ENCODE assay signal across 19 cellular contexts in the genomic region with DNA sequence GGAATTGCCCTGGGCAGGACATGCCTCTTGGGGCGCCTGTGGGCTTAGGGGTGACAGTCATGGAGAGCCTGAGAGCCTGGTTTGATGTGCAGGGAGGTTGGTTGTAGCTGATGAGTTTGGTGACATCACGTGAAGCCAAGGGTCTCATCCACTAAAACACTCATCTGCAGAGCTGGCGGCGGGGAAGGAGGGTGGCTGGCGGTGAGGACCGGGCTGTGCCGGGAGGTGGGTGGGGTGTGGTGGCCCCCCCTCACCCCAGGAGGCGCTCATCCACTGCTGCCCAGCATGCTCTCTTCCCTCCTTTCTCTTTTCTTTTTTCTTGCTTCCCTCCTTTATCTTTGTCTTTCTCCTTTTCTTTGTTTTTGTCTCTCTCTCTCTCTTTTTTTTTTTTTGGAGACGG. TPM values are rescaled to one million over a fixed set of nuclear protein-coding genes. Genes with fewer than 3 reads are reported as not detected.
DNase-seq lines count a peak whose midpoint lies in the region; ATAC-seq and TF ChIP-seq lines count a peak whose summit lies in the region.
"Had no signal": no experiment of that assay in that cellular context is flagged by ENCODE, and none has a peak within 500 bp of the region (broad histone marks: within the 10 kb centered on the region; RNA-seq: fewer than 3 reads in every experiment).

No MANE protein-coding gene starts in this region.

- H3K9me3 Mint-ChIP-seq in activated naive CD4-positive, alpha-beta T cell treated with anti-CD3 and anti-CD28 coated beads, Interleukin-2, amount 50 U/mL, for 72 hours, result no peaks in the 10 kb centered on the region
- H3K9me3 Mint-ChIP-seq in H9 (no peaks in the 10 kb centered on the region), osteocyte (ENCODE audit: unreplicated experiment) (no peaks in the 10 kb centered on the region)
- H3K9me3 Mint-ChIP-seq: CD8-positive, alpha-beta T cell had no signal

- H2AFZ ChIP-seq in H9 (ENCODE audit: low read length), result no peak overlapping the region

- no peak overlapping the region for H2BK20ac ChIP-seq in H9 (ENCODE audit: low read depth, low read length, poor library complexity, severe bottlenecking)

- no peak overlapping the region for H3K9ac ChIP-seq in H9 (ENCODE audit: extremely low read depth, insufficient read length, low read length)

- no peaks in the 10 kb centered on the region for H3K79me2 ChIP-seq in H9 (ENCODE audit: insufficient read depth, low read length)

- no peak for TF ChIP-seq CTCF in H9 (conservative IDR thresholded peaks at IDR 0.05)
- no peak for TF ChIP-seq CTCF in osteocyte (IDR thresholded peaks at IDR 0.05)
- no peak for TF ChIP-seq CTCF in vagina (IDR thresholded peaks at IDR 0.05)
- TF ChIP-seq CTCF in adrenal gland (IDR thresholded peaks at IDR 0.05), result no peak

- peaks cover 0 to 4% of the 10 kb centered on the region in 2 donors for H3K36me3 Mint-ChIP-seq in activated naive CD4-positive, alpha-beta T cell treated with anti-CD3 and anti-CD28 coated beads, Interleukin-2, amount 50 U/mL, for 72 hours
- peaks cover 2 to 7% (median 5%) of the 10 kb centered on the region in 3 experiments; a peak in 5 of 7 replicates for H3K36me3 Mint-ChIP-seq in H9 (ENCODE audit: insufficient read depth in 1 of 3, low read depth in 3 of 3)
- peaks cover 18% of the 10 kb centered on the region for H3K36me3 Mint-ChIP-seq in osteocyte (ENCODE audit: unreplicated experiment)

- H4K8ac ChIP-seq in H9 (replicated peaks; ENCODE audit: insufficient read length, low read depth, low read length), result no peak overlapping the region

- no peak overlapping the region for H3K14ac ChIP-seq in H9 (ENCODE audit: insufficient read depth, low read length)

- peaks cover 0 to 45% of the 10 kb centered on the region in 2 donors for H3K36me3 ChIP-seq in vagina
- H3K36me3 ChIP-seq in adrenal gland (replicated peaks in 1 of 2), result peaks cover 0 to 72% of the 10 kb centered on the region in 2 donors

- peak overlapping the region; percentile 82 to 87 for H3K27ac Mint-ChIP-seq in activated naive CD4-positive, alpha-beta T cell treated with anti-CD3 and anti-CD28 coated beads, Interleukin-2, amount 50 U/mL, for 72 hours
- H3K27ac Mint-ChIP-seq in H9, result peak overlapping the region; percentile 78 to 84 (median 82); a peak in 4 of 7 replicates
- peak overlapping the region; percentile 88 for H3K27ac Mint-ChIP-seq in osteocyte (ENCODE audit: unreplicated experiment)
- H3K27ac Mint-ChIP-seq: CD8-positive, alpha-beta T cell had no signal

- H3K27me3 Mint-ChIP-seq in H9 (ENCODE audit: low read depth) (no peaks in the 10 kb centered on the region), osteocyte (ENCODE audit: unreplicated experiment) (no peaks in the 10 kb centered on the region)

- H3K56ac ChIP-seq in H9 (ENCODE audit: insufficient read length, low read depth, low read length), result no peak overlapping the region

- H3K23me2 ChIP-seq in H9 (ENCODE audit: insufficient read length, low read depth, low read length, poor library complexity, severe bottlenecking), result no peaks in the 10 kb centered on the region

- no peak overlapping the region for H3K18ac ChIP-seq in H9 (ENCODE audit: insufficient read length, low read depth, low read length)

- no peaks in the 10 kb centered on the region for H3K4me1 ChIP-seq in H9 (ENCODE audit: insufficient read depth, low read length)
- peaks cover 9% of the 10 kb centered on the region for H3K4me1 ChIP-seq in vagina
- no peaks in the 10 kb centered on the region for H3K4me1 ChIP-seq in adrenal gland (replicated peaks in 1 of 2)
- H3K4me1 ChIP-seq: A549 had no signal

- H3K23ac ChIP-seq in H9 (ENCODE audit: insufficient read length, low read depth, low read length), result no peak overlapping the region

- DNase-seq in activated naive CD4-positive, alpha-beta T cell treated with anti-CD3 and anti-CD28 coated beads, Interleukin-2, amount 50 U/mL, for 72 hours (ENCODE audit: low spot score in 2 of 2), result no peak
- DNase-seq in activated naive CD4-positive, alpha-beta T cell treated with anti-CD3 and anti-CD28 coated beads, Interleukin-2, amount 50 U/mL, for 16 hours, result no peak
- DNase-seq in H9 (no peak), osteocyte (ENCODE audit: extremely low spot score, unreplicated experiment) (no peak), vagina (ENCODE audit: extremely low spot score in 2 of 2) (no peak), adrenal gland (no peak)
- DNase-seq: 8988T; ACHN; AML-193; BE2C; C1 segment of cervical spinal cord; Caco-2; CD8-positive, alpha-beta T cell; DMS153; DND-41; GOT3; HCEC 1CT had no signal

- H3K27me3 ChIP-seq in H9 (ENCODE audit: insufficient read depth, low read length) (no peaks in the 10 kb centered on the region), vagina (no peaks in the 10 kb centered on the region), adrenal gland (no peaks in the 10 kb centered on the region)
- H3K27me3 ChIP-seq: BE2C had no signal

- H3K9me3 ChIP-seq in H9 (ENCODE audit: control insufficient read depth, low read depth, low read length) (no peaks in the 10 kb centered on the region), vagina (no peaks in the 10 kb centered on the region), adrenal gland (replicated peaks in 1 of 3) (no peaks in the 10 kb centered on the region)
- H3K9me3 ChIP-seq: A549, BE2C, Caco-2 had no signal

- no peak overlapping the region for H3K27ac ChIP-seq in H9 (ENCODE audit: insufficient read length, low read depth, low read length)
- no peak overlapping the region for H3K27ac ChIP-seq in vagina
- H3K27ac ChIP-seq in adrenal gland, result no peak overlapping the region
- H3K27ac ChIP-seq: A549 had no signal

- H3K4me3 Mint-ChIP-seq in H9 (no peak overlapping the region), osteocyte (ENCODE audit: unreplicated experiment) (no peak overlapping the region)
- H3K4me3 Mint-ChIP-seq: CD8-positive, alpha-beta T cell had no signal

- WGBS in H9 (ENCODE audit: extremely low coverage, insufficient read length, low lambda C conversion rate), result no CpG with 5 or more reads among the region's 9 CpGs
- 92 to 100% (median 94%) methylated on average over 3 to 9 of the region's 9 CpGs for WGBS in adrenal gland, 4 donors

- no peak overlapping the region for H2AK5ac ChIP-seq in H9 (ENCODE audit: insufficient read length, low read length)

- H2BK5ac ChIP-seq in H9 (ENCODE audit: insufficient read length, low read length), result no peak overlapping the region

- H4K91ac ChIP-seq in H9 (ENCODE audit: insufficient read length, low read depth, low read length), result no peak overlapping the region

- no peak overlapping the region for H4K5ac ChIP-seq in H9 (ENCODE audit: insufficient read length, low read depth, low read length)

- H3K4me3 ChIP-seq in vagina (no peak overlapping the region), adrenal gland (no peak overlapping the region)
- H3K4me3 ChIP-seq: A549 had no signal

- no peaks in the 10 kb centered on the region for H4K20me1 ChIP-seq in H9 (ENCODE audit: control insufficient read depth, insufficient read depth, insufficient read length)

- H2BK12ac ChIP-seq in H9 (ENCODE audit: insufficient read length, low read depth, low read length), result no peak overlapping the region

- no peak overlapping the region for H2BK15ac ChIP-seq in H9 (ENCODE audit: low read depth, low read length)

- no peak for ATAC-seq in activated naive CD4-positive, alpha-beta T cell treated with anti-CD3 and anti-CD28 coated beads, Interleukin-2, amount 50 U/mL, for 72 hours
- no peak for ATAC-seq in HG03442 (IDR thresholded peaks at IDR 0.05; ENCODE audit: unreplicated experiment)
- ATAC-seq: A549; CD8-positive, alpha-beta T cell had no signal

- TF ChIP-seq POLR2A in vagina (IDR thresholded peaks at IDR 0.05) (no peak), adrenal gland (IDR thresholded peaks at IDR 0.05) (no peak)

- H3T11ph ChIP-seq in H9 (ENCODE audit: low read length), result no peak overlapping the region

- H2BK120ac ChIP-seq in H9 (ENCODE audit: low read depth, low read length, poor library complexity, severe bottlenecking), result no peak overlapping the region

- H3K4me2 ChIP-seq in H9 (ENCODE audit: insufficient read depth, insufficient read length, low read length), result no peak overlapping the region
- H3K4me2 ChIP-seq: A549 had no signal

- H3K4me1 Mint-ChIP-seq in H9 (no peaks in the 10 kb centered on the region), osteocyte (ENCODE audit: unreplicated experiment) (peaks cover 8% of the 10 kb centered on the region)

- no peak overlapping the region for H3K4ac ChIP-seq in H9 (ENCODE audit: low read depth, low read length)

- H3K79me1 ChIP-seq in H9 (ENCODE audit: insufficient read depth, low read depth, low read length, poor library complexity, severe bottlenecking), result no peaks in the 10 kb centered on the region

- intact Hi-C loops in vagina (cut with DNase I), result no loop called here
- intact Hi-C loops in adrenal gland (cut with DNase I), result loop anchor here in 1 of 2 donors (10.0 kb wide), 1 partner anchor 314 kb away; no protein-coding TSS in a partner anchor

RNA-seq across cellular contexts. Expression of a gene that starts 49.0 kb away (rescaled TPM):
- total RNA-seq in activated naive CD4-positive, alpha-beta T cell treated with anti-CD3 and anti-CD28 coated beads, Interleukin-2, amount 50 U/mL, for 72 hours, result 10 to 100 TPM; 33.8 to 42.4 TPM
- total RNA-seq in H9 (2021), result 19.8 and 20.4 TPM in 2 replicates
- 37.4 and 44.5 TPM in 2 replicates for total RNA-seq in osteocyte
- 28.7 TPM for total RNA-seq in vagina
- total RNA-seq in adrenal gland, result 100 to 1,000 TPM in 3 of 8 donors, 10 to 100 TPM in 5; 38.8 to 241 (median 80.6) TPM
- 10 to 100 TPM; 18.4 to 93.7 (median 39.0) TPM for polyA plus RNA-seq in adrenal gland
